13 cellular contexts compared by ENCODE assay signal in genomic region chr7:38863609-38864291, GRCh38. TPM values are rescaled to one million over a fixed set of nuclear protein-coding genes. Genes with fewer than 3 reads are reported as not detected.
A peak's percentile ranks its signal among the peaks of the same experiment; 100 is the strongest.
DNase-seq lines count a peak whose midpoint lies in the region; ATAC-seq and TF ChIP-seq lines count a peak whose summit lies in the region.
"Had no signal": no experiment of that assay in that cellular context is flagged by ENCODE, and none has a peak within 500 bp of the region (broad histone marks: within the 10 kb centered on the region; RNA-seq: fewer than 3 reads in every experiment).

No MANE protein-coding gene starts in this region.

- no peak overlapping the region for H3K9ac ChIP-seq in colonic mucosa (ENCODE audit: low read depth in 2 of 2, low read length in 2 of 2)

- 54% methylated on average over 7 of the region's 7 CpGs for whole genome bisulfite sequencing in prostate gland

- intact Hi-C loops in prostate gland (cut with DNase I) (no loop called here), colonic mucosa (cut with DNase I) (no loop called here)

- no peaks in the 10 kb centered on the region for H3K4me1 ChIP-seq in prostate gland (replicated peaks)
- no peaks in the 10 kb centered on the region for H3K4me1 ChIP-seq in colonic mucosa

- H3K27me3 ChIP-seq in prostate gland (replicated peaks; ENCODE audit: insufficient read depth): no peaks in the 10 kb centered on the region
- no peaks in the 10 kb centered on the region for H3K27me3 ChIP-seq in colonic mucosa

- H3K27ac ChIP-seq in prostate gland: no peak overlapping the region
- H3K27ac ChIP-seq in colonic mucosa: no peak overlapping the region
- H3K27ac ChIP-seq: WERI-Rb-1 had no signal

- H3K4me3 ChIP-seq in epithelial cell of proximal tubule (ENCODE audit: low read depth, low read length) (no peak overlapping the region), prostate gland (no peak overlapping the region), colonic mucosa (no peak overlapping the region)

- ATAC-seq in GM18861 (IDR thresholded peaks at IDR 0.05; ENCODE audit: unreplicated experiment) (no peak), HG02970 (IDR thresholded peaks at IDR 0.05; ENCODE audit: low FRiP score, unreplicated experiment) (no peak)
- ATAC-seq: Panc1 had no signal

- TF ChIP-seq POLR2A in prostate gland (IDR thresholded peaks at IDR 0.05): no peak

- TF ChIP-seq CTCF in epithelial cell of proximal tubule (conservative IDR thresholded peaks at IDR 0.05; ENCODE audit: low read depth, low read length): no peak
- no peak for TF ChIP-seq CTCF in prostate gland (IDR thresholded peaks at IDR 0.05)
- TF ChIP-seq CTCF in colonic mucosa (IDR thresholded peaks at IDR 0.05): no peak

- H3K36me3 ChIP-seq in prostate gland (no peaks in the 10 kb centered on the region), colonic mucosa (no peaks in the 10 kb centered on the region)

- DNase-seq in HT-29 (ENCODE audit: low spot score) (peak; percentile 96), NCI-H345 (lab: John Stamatoyannopoulos, UW) (peak; percentile 82), epithelial cell of proximal tubule (ENCODE audit: low read depth) (peak; percentile 87), prostate gland (ENCODE audit: low spot score) (peak; percentile 26), colonic mucosa (no peak), NCI-H2196 (lab: John Stamatoyannopoulos, UW; ENCODE audit: unreplicated experiment) (no peak)
- DNase-seq: activated gamma-delta T cell; CD4-positive, alpha-beta T cell; stimulated activated CD4-positive, alpha-beta T cell treated with anti-CD3 and anti-CD28 coated beads, Interleukin-4, amount 100 ng/mL, for 1 hour; WERI-Rb-1 had no signal

- no peaks in the 10 kb centered on the region for H3K9me3 ChIP-seq in prostate gland
- H3K9me3 ChIP-seq in colonic mucosa: no peaks in the 10 kb centered on the region

RNA-seq across cellular contexts. Expression of gene VPS41, which starts 45.2 kb away (rescaled TPM):
- total RNA-seq in HT-29 (2014; rRNA removed; shearing (Covaris generic)): 11.4 and 14.2 TPM in 2 replicates
- total RNA-seq in epithelial cell of proximal tubule (22.1 and 22.7 TPM in 2 replicates), prostate gland (10 to 100 TPM; 30.8 to 39.7 TPM), colonic mucosa (10 to 100 TPM; 56.5 to 60.9 TPM)

Comparison
In these comparisons a context has a peak if more than half of its experiments do, and no peak if none do; other contexts are left out.
1. DNase-seq: peak in HT-29 (single experiment), NCI-H345 (single experiment), epithelial cell of proximal tubule (single experiment) and prostate gland (single experiment); none in colonic mucosa (single experiment) and NCI-H2196 (single experiment).